In the genomic region with DNA sequence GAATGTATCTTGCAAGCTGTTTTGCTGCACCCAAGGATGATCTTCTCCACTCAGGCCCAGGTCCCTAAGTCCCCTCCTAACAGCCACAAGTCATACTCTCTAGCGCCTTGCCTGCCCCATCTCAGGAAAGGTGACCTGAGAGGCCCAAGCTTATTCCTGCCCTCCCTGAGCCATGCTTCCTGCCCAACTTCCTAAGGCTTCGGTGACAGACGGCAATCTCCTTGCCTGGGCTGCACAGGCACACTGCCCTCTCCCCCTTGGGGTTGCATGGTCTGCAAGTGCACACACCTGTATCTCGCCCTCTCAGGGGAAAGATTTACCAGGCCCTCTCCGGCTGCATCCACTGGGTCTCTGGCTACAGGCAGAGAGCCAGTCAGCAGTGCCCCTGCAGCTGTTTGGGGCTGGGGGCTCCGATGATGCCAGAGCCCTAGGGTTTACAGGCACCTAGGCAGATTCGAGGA, we compare ENCODE assay signal across 14 cellular contexts. TPM values are rescaled to one million over a fixed set of nuclear protein-coding genes. Genes with fewer than 3 reads are reported as not detected.
DNase-seq lines count a peak whose midpoint lies in the region; ATAC-seq, FAIRE-seq and TF ChIP-seq lines count a peak whose summit lies in the region.
"Had no signal": no experiment of that assay in that cellular context is flagged by ENCODE, and none has a peak within 500 bp of the region (broad histone marks: within the 10 kb centered on the region; RNA-seq: fewer than 3 reads in every experiment).

No MANE protein-coding gene starts in this region.

- ATAC-seq in IMR-90 (ENCODE audit: low read depth) (no peak), HepG2 (no peak), GM21526 (IDR thresholded peaks at IDR 0.05; ENCODE audit: low FRiP score, unreplicated experiment) (no peak), HG03457 (IDR thresholded peaks at IDR 0.05; ENCODE audit: unreplicated experiment) (no peak)

- H2AFZ ChIP-seq in IMR-90 (replicated peaks; ENCODE audit: low read length, poor library complexity) (no peak overlapping the region), mammary epithelial cell (ENCODE audit: low read depth, low read length) (no peak overlapping the region), HepG2 (ENCODE audit: low read length) (no peak overlapping the region)

- no peak for TF ChIP-seq EP300 in HepG2 (IDR thresholded peaks at IDR 0.05; ENCODE audit: low read depth in 2 of 2, low read length in 2 of 2)
- no peak for TF ChIP-seq EP300 in HepG2 (CRISPR knock-in tag; IDR thresholded peaks at IDR 0.05; ENCODE audit: borderline replicate concordance)
- TF ChIP-seq EP300 in suprapubic skin (IDR thresholded peaks at IDR 0.05), result no peak

- no peak overlapping the region for H3K4me3 Mint-ChIP-seq in mesothelial cell of epicardium
- H3K4me3 Mint-ChIP-seq: neural crest cell had no signal

- H3K4me1 ChIP-seq in IMR-90 (ENCODE audit: control insufficient read depth, insufficient read depth, low read length) (peaks cover 36% of the 10 kb centered on the region), mammary epithelial cell (ENCODE audit: insufficient read depth, low read length) (peaks cover 61% of the 10 kb centered on the region), HepG2 (ENCODE audit: insufficient read depth, low read length) (peaks cover 30% of the 10 kb centered on the region), suprapubic skin (peaks cover 81% of the 10 kb centered on the region)

- H3K27me3 ChIP-seq in IMR-90 (ENCODE audit: control insufficient read depth, insufficient read depth, low read length) (no peaks in the 10 kb centered on the region), mammary epithelial cell (ENCODE audit: insufficient read depth, low read length) (no peaks in the 10 kb centered on the region), HepG2 (ENCODE audit: control insufficient read depth in 1 of 2, insufficient read depth in 2 of 2, low read length in 2 of 2) (peaks cover 9 to 57% of the 10 kb centered on the region in 2 experiments; a peak in 3 of 5 replicates), suprapubic skin (no peaks in the 10 kb centered on the region)
- H3K27me3 ChIP-seq: SJSA1 had no signal

- H3K14ac ChIP-seq in IMR-90 (replicated peaks; ENCODE audit: low read depth, low read length), result no peak overlapping the region

- 90% methylated on average over 3 of the region's 7 CpGs; no CpG with 5 or more reads in 1 of the 2 experiments for WGBS in IMR-90 (ENCODE audit: extremely low coverage in 2 of 2, insufficient read length in 1 of 2), 2 experiments
- WGBS in mammary epithelial cell (ENCODE audit: low coverage, missing lambda C conversion rate), result 57% methylated on average over 7 of the region's 7 CpGs
- WGBS in HepG2 (ENCODE audit: low lambda C conversion rate), result 85% methylated on average over 5 of the region's 7 CpGs
- 48% methylated on average over 3 of the region's 7 CpGs for WGBS in suprapubic skin

- peak overlapping the region; percentile 40; the same call in 1 of the 2 replicates for H3K4ac ChIP-seq in IMR-90 (ENCODE audit: low read depth, low read length)

- no peak overlapping the region for H4K8ac ChIP-seq in IMR-90 (ENCODE audit: low read depth in 2 of 2, low read length in 2 of 2)

- POLR2A ChIA-PET in IMR-90 (lab: Charles Lee; ENCODE audit: unreplicated experiment), result no interaction called here
- POLR2A ChIA-PET in HepG2 (lab: Yijun Ruan, JAX), result no interaction called here

- peaks cover 43% of the 10 kb centered on the region for H3K4me1 Mint-ChIP-seq in mesothelial cell of epicardium

- peaks cover 62% of the 10 kb centered on the region for H3K79me2 ChIP-seq in mammary epithelial cell (ENCODE audit: insufficient read depth, low read length)
- H3K79me2 ChIP-seq in HepG2 (ENCODE audit: insufficient read depth, low read length), result no peaks in the 10 kb centered on the region

- dilution Hi-C loops in IMR-90 (cut with HindIII; ENCODE audit: low sequenced_read_pairs, unreplicated experiment) (no loop called here), mammary epithelial cell (cut with HindIII; ENCODE audit: low sequenced_read_pairs) (no loop called here)

- H3K56ac ChIP-seq in IMR-90 (ENCODE audit: extremely low read depth, insufficient read depth, low read length), result no peak overlapping the region

- no peak overlapping the region for H4K5ac ChIP-seq in IMR-90 (ENCODE audit: low read depth, low read length)

- H3K27ac ChIP-seq in IMR-90 (ENCODE audit: insufficient read depth, low read length) (no peak overlapping the region), mammary epithelial cell (ENCODE audit: insufficient read depth, low read depth, low read length) (peak overlapping the region; percentile 98), HepG2 (ENCODE audit: extremely low read length, insufficient read depth, low read length) (no peak overlapping the region), suprapubic skin (peak overlapping the region; percentile 99)
- H3K27ac ChIP-seq: SJSA1 had no signal

- H3K36me3 Mint-ChIP-seq in mesothelial cell of epicardium, result no peaks in the 10 kb centered on the region

- DNase-seq in IMR-90, result no peak
- DNase-seq in mammary epithelial cell, result no peak
- no peak for DNase-seq in HepG2 (ENCODE audit: low spot score)
- DNase-seq in suprapubic skin (ENCODE audit: low spot score in 2 of 2), result peak; percentile 69
- no peak for DNase-seq in mesothelial cell of epicardium (ENCODE audit: low spot score in 2 of 2, unreplicated experiment in 2 of 2)
- no peak for DNase-seq in DMS79 (lab: John Stamatoyannopoulos, UW)
- DNase-seq: activated naive CD4-positive, alpha-beta T cell treated with Interleukin-2 at 50 U/mL for 16 hours; MM.1S; NCI-H345; stimulated activated CD4-positive, alpha-beta T cell treated with anti-CD3 and anti-CD28 coated beads, Interleukin-2, amount 100 ng/mL, for 48 hours had no signal

- H3K4me3 ChIP-seq in IMR-90 (ENCODE audit: insufficient read depth, low read depth, low read length), result no peak overlapping the region
- H3K4me3 ChIP-seq in mammary epithelial cell (replicated peaks in 1 of 3; ENCODE audit: insufficient read depth in 1 of 3, low read depth in 2 of 3, low read length in 3 of 3), result peak overlapping the region; percentile 40 to 72 (median 70)
- no peak overlapping the region for H3K4me3 ChIP-seq in HepG2 (replicated peaks in 1 of 3; ENCODE audit: insufficient read depth in 1 of 3, low read depth in 2 of 3, low read length in 3 of 3)
- peak overlapping the region; percentile 74 for H3K4me3 ChIP-seq in suprapubic skin
- H3K4me3 ChIP-seq: SJSA1 had no signal

- TF ChIP-seq CTCF in IMR-90 (conservative IDR thresholded peaks at IDR 0.05; ENCODE audit: low read depth, low read length) (no peak), mammary epithelial cell (conservative IDR thresholded peaks at IDR 0.05 in 1 of 2, IDR thresholded peaks at IDR 0.05 in 1 of 2; ENCODE audit: extremely low read depth in 1 of 2, insufficient read depth in 1 of 2, low read depth in 1 of 2, low read length in 2 of 2) (no peak), HepG2 (CRISPR knock-in tag; IDR thresholded peaks at IDR 0.05) (no peak), suprapubic skin (IDR thresholded peaks at IDR 0.05) (no peak), mesothelial cell of epicardium (IDR thresholded peaks at IDR 0.05; ENCODE audit: unreplicated experiment) (no peak)

- no peak overlapping the region for H2BK20ac ChIP-seq in IMR-90 (ENCODE audit: low read depth, low read length)

- no peak for TF ChIP-seq POLR2A in IMR-90 (IDR thresholded peaks at IDR 0.05; ENCODE audit: low read depth, low read length)
- TF ChIP-seq POLR2A in HepG2 (IDR thresholded peaks at IDR 0.05; ENCODE audit: insufficient read depth in 1 of 2, low read depth in 2 of 2, low read length in 2 of 2), result no peak
- TF ChIP-seq POLR2A in suprapubic skin (IDR thresholded peaks at IDR 0.05), result no peak

- H3K9ac ChIP-seq in IMR-90 (ENCODE audit: low read depth, low read length) (no peak overlapping the region), mammary epithelial cell (ENCODE audit: insufficient read depth, low read length) (peak overlapping the region; percentile 96), HepG2 (ENCODE audit: insufficient read depth, low read depth, low read length) (no peak overlapping the region)

- H3K27ac Mint-ChIP-seq in mesothelial cell of epicardium, result no peak overlapping the region

- no peak overlapping the region for H3K4me2 ChIP-seq in IMR-90 (ENCODE audit: low read depth, low read length)
- H3K4me2 ChIP-seq in mammary epithelial cell (ENCODE audit: insufficient read depth, low read depth, low read length), result peak overlapping the region; percentile 97
- peak overlapping the region; percentile 67; the same call in 1 of the 2 replicates for H3K4me2 ChIP-seq in HepG2 (ENCODE audit: low read depth, low read length)

- no peak overlapping the region for H2BK5ac ChIP-seq in IMR-90 (ENCODE audit: low read depth, low read length, poor library complexity, severe bottlenecking)

- peaks cover 0 to 38% of the 10 kb centered on the region in 2 experiments; a peak in 3 of 4 replicates for H3K79me1 ChIP-seq in IMR-90 (ENCODE audit: low read depth in 1 of 2, low read length in 2 of 2)

- peaks cover 20% of the 10 kb centered on the region for H3K9me1 ChIP-seq in IMR-90 (ENCODE audit: insufficient read depth, low read length)

- peaks cover under 1% of the 10 kb centered on the region for H3K27me3 Mint-ChIP-seq in mesothelial cell of epicardium (ENCODE audit: low read depth)

- H3K36me3 ChIP-seq in IMR-90 (ENCODE audit: control insufficient read depth, insufficient read depth, low read length) (no peaks in the 10 kb centered on the region), mammary epithelial cell (ENCODE audit: insufficient read depth, low read length) (peaks cover 9% of the 10 kb centered on the region), HepG2 (replicated peaks in 1 of 2; ENCODE audit: control insufficient read depth in 1 of 2, insufficient read depth in 2 of 2, low read length in 2 of 2) (no peaks in the 10 kb centered on the region), suprapubic skin (no peaks in the 10 kb centered on the region)
- H3K36me3 ChIP-seq: SJSA1 had no signal

- CTCF ChIA-PET in IMR-90 (lab: Yijun Ruan, JAX), result interaction anchor here (1.6 kb wide), 1 partner anchor 10 kb away, joined by 3 read pairs; no protein-coding TSS in a partner anchor
- CTCF ChIA-PET in mammary epithelial cell (lab: Charles Lee; ENCODE audit: low non-redundant PET), result no interaction called here
- CTCF ChIA-PET in HepG2 (lab: Yijun Ruan, JAX; ENCODE audit: low intra/inter-chr PET ratio, low total read pairs), result interaction anchor here (2.6 kb wide), 1 partner anchor 28 kb away, joined by 26 read pairs; no protein-coding TSS in a partner anchor

- H4K91ac ChIP-seq in IMR-90 (ENCODE audit: insufficient read depth, low read depth, low read length), result peak overlapping the region; percentile 12; the same call in 1 of the 2 replicates

- H3K9me3 Mint-ChIP-seq in mesothelial cell of epicardium, result no peaks in the 10 kb centered on the region
- H3K9me3 Mint-ChIP-seq: neural crest cell had no signal

- H3K9me3 ChIP-seq in IMR-90 (ENCODE audit: control insufficient read depth, insufficient read depth, low read length), result no peaks in the 10 kb centered on the region
- H3K9me3 ChIP-seq in mammary epithelial cell (replicated peaks; ENCODE audit: insufficient read depth, low read length), result no peaks in the 10 kb centered on the region
- H3K9me3 ChIP-seq in HepG2 (ENCODE audit: low read length), result no peaks in the 10 kb centered on the region
- no peaks in the 10 kb centered on the region for H3K9me3 ChIP-seq in suprapubic skin
- H3K9me3 ChIP-seq: SJSA1 had no signal

- no peak overlapping the region for H2BK120ac ChIP-seq in IMR-90 (ENCODE audit: low read depth, low read length)

- intact Hi-C loops in IMR-90 (cut with micrococcal nuclease), result no loop called here
- intact Hi-C loops in mammary epithelial cell (cut with micrococcal nuclease), result no loop called here
- intact Hi-C loops in HepG2 (cut with micrococcal nuclease; ENCODE audit: unreplicated experiment), result no loop called here

- FAIRE-seq in HepG2 (lab: Jason Lieb, UNC), result no peak

- in situ Hi-C loops in IMR-90 (cut with MboI; ENCODE audit: low sequenced_read_pairs) (no loop called here), mammary epithelial cell (cut with MboI; ENCODE audit: low sequenced_read_pairs in 2 of 2) (no loop called here), HepG2 (cut with HindIII; ENCODE audit: extremely low pct_ligation_motif_present, low pct_unique_long_range_greater_than_20kb) (no loop called here)

- peak overlapping the region; percentile 7 for H2AK5ac ChIP-seq in IMR-90 (ENCODE audit: low read depth, low read length)

- H3K18ac ChIP-seq in IMR-90 (ENCODE audit: low read depth, low read length), result no peak overlapping the region

- no peak overlapping the region for H3K23ac ChIP-seq in IMR-90 (ENCODE audit: low read depth, low read length)

- BruUV-seq in IMR-90 (replicated peaks; lab: Mats Ljungman, UMichigan) (no TSS peak), mammary epithelial cell (replicated peaks; lab: Mats Ljungman, UMichigan) (no TSS peak), HepG2 (replicated peaks; lab: Mats Ljungman, UMichigan) (no TSS peak)

- H4K20me1 ChIP-seq in IMR-90 (ENCODE audit: insufficient read depth, low read length) (no peaks in the 10 kb centered on the region; the same call in 1 of the 2 replicates), mammary epithelial cell (ENCODE audit: insufficient read depth, low read length) (no peaks in the 10 kb centered on the region), HepG2 (ENCODE audit: insufficient read depth, low read length) (no peaks in the 10 kb centered on the region)

- TF ChIP-seq RAD21 in IMR-90 (IDR thresholded peaks at IDR 0.05; ENCODE audit: low read length) (no peak), HepG2 (CRISPR knock-in tag; IDR thresholded peaks at IDR 0.05) (no peak)

- peak overlapping the region; percentile 98 for H2AK9ac ChIP-seq in IMR-90 (replicated peaks; ENCODE audit: low read depth, low read length, poor library complexity)

- no peak overlapping the region for H2BK15ac ChIP-seq in IMR-90 (ENCODE audit: low read depth, low read length)

RNA-seq across cellular contexts. Expression of gene ADIRF, which starts 0.8 kb away (rescaled TPM):
- total RNA-seq in IMR-90 (2012; rRNA removed), result 2.3 and 2.5 TPM in 2 replicates
- polyA plus RNA-seq in IMR-90 (2012; rRNA removed), result 7.2 and 12.4 TPM in 2 replicates
- polyA plus RNA-seq in IMR-90 (2012; cell fraction: cytosol; rRNA removed), result 4.7 and 10.7 TPM in 2 replicates
- polyA plus RNA-seq in IMR-90 (2012; cell fraction: nucleus; rRNA removed; ENCODE audit: low replicate concordance), result 1.4 and 1.5 TPM in 2 replicates
- total RNA-seq in mammary epithelial cell, result 100 to 1,000 TPM in 1 of 2 donors, 10 to 100 TPM in 1; 57.0 to 247 TPM
- 517 TPM for polyA plus RNA-seq in mammary epithelial cell
- polyA minus RNA-seq in mammary epithelial cell, result 39.5 TPM
- 0.40 and 0.44 TPM in 2 replicates for total RNA-seq in HepG2 (2016; rRNA removed; fragmentation: Illumina TruSeq; extraction: Trizol)
- not detected in 2 replicates for total RNA-seq in HepG2 (2016; cell fraction: cytosol; rRNA removed; fragmentation: Illumina TruSeq; extraction: Trizol; ENCODE audit: low read depth)
- 0.17 TPM in 1 of 2 replicates, not detected in the other for total RNA-seq in HepG2 (2016; cell fraction: insoluble cytoplasmic fraction; rRNA removed; fragmentation: Illumina TruSeq; extraction: Trizol)
- 0.41 TPM in 1 of 2 replicates, not detected in the other for total RNA-seq in HepG2 (2016; cell fraction: membrane; rRNA removed; fragmentation: Illumina TruSeq; extraction: Trizol)
- not detected in 2 replicates for total RNA-seq in HepG2 (2016; cell fraction: nucleus; rRNA removed; fragmentation: Illumina TruSeq; extraction: Trizol)
- 0.13 TPM in 1 of 2 replicates, not detected in the other for polyA plus RNA-seq in HepG2 (2011; rRNA removed)
- 0.13 TPM in 1 of 2 replicates, not detected in the other for polyA plus RNA-seq in HepG2 (2011; cell fraction: cytosol; rRNA removed)
- not detected in 2 replicates for polyA plus RNA-seq in HepG2 (2011; cell fraction: nucleus; rRNA removed)
- polyA plus RNA-seq in HepG2 (2012), result not detected in 2 replicates
- 0.27 and 0.36 TPM in 2 replicates for polyA plus RNA-seq in HepG2 (2016; cell fraction: cytosol; fragmentation: Illumina TruSeq; extraction: Trizol; ENCODE audit: low read depth)
- polyA plus RNA-seq in HepG2 (2016; cell fraction: insoluble cytoplasmic fraction; fragmentation: Illumina TruSeq; extraction: Trizol; ENCODE audit: low read depth), result not detected in 2 replicates
- 0.62 and 1.4 TPM in 2 replicates for polyA plus RNA-seq in HepG2 (2016; cell fraction: membrane; fragmentation: Illumina TruSeq; extraction: Trizol; ENCODE audit: low read depth)
- polyA plus RNA-seq in HepG2 (2016; cell fraction: nucleus; fragmentation: Illumina TruSeq; extraction: Trizol; ENCODE audit: insufficient read depth, low read depth), result not detected in 2 replicates
- not detected in 2 replicates for polyA minus RNA-seq in HepG2 (2011; rRNA and poly(A)+ RNA removed; ENCODE audit: low replicate concordance)
- polyA minus RNA-seq in HepG2 (2011; cell fraction: cytosol; rRNA and poly(A)+ RNA removed), result not detected in 2 replicates
- not detected in 2 replicates for polyA minus RNA-seq in HepG2 (2011; cell fraction: nucleus; rRNA and poly(A)+ RNA removed)
- 100 to 1,000 TPM in 2 of 4 donors, 10 to 100 TPM in 2; 79.1 to 131 (median 104) TPM for total RNA-seq in suprapubic skin
- total RNA-seq in mesothelial cell of epicardium, result 0.29 TPM in 1 of 3 replicates, not detected in the others
- total RNA-seq: neural crest cell, SJSA1 had no signal

RNA-seq across cellular contexts. Expression of gene SNCG, which starts 9.1 kb away (rescaled TPM):
- total RNA-seq in IMR-90 (2012; rRNA removed) (10.6 and 11.9 TPM in 2 replicates), mammary epithelial cell (10 to 100 TPM; 25.7 to 54.0 TPM), HepG2 (2016; rRNA removed; fragmentation: Illumina TruSeq; extraction: Trizol) (0.22 TPM in 1 of 2 replicates, not detected in the other), suprapubic skin (10 to 100 TPM; 20.7 to 27.1 (median 24.6) TPM), mesothelial cell of epicardium (92.0 to 104 TPM (median 98.5 TPM) in 3 replicates)
- polyA plus RNA-seq in IMR-90 (2012; rRNA removed) (17.9 and 19.0 TPM in 2 replicates), mammary epithelial cell (101 TPM), HepG2 (2011; rRNA removed) (0.86 and 0.91 TPM in 2 replicates)
- 19.4 and 24.5 TPM in 2 replicates for polyA plus RNA-seq in IMR-90 (2012; cell fraction: cytosol; rRNA removed)
- 12.2 and 13.8 TPM in 2 replicates for polyA plus RNA-seq in IMR-90 (2012; cell fraction: nucleus; rRNA removed; ENCODE audit: low replicate concordance)
- polyA minus RNA-seq in mammary epithelial cell, result 31.4 TPM
- total RNA-seq in HepG2 (2016; cell fraction: cytosol; rRNA removed; fragmentation: Illumina TruSeq; extraction: Trizol; ENCODE audit: low read depth), result not detected in 2 replicates
- total RNA-seq in HepG2 (2016; cell fraction: insoluble cytoplasmic fraction; rRNA removed; fragmentation: Illumina TruSeq; extraction: Trizol), result not detected in 2 replicates
- total RNA-seq in HepG2 (2016; cell fraction: membrane; rRNA removed; fragmentation: Illumina TruSeq; extraction: Trizol), result not detected in 2 replicates
- total RNA-seq in HepG2 (2016; cell fraction: nucleus; rRNA removed; fragmentation: Illumina TruSeq; extraction: Trizol), result not detected in 2 replicates
- polyA plus RNA-seq in HepG2 (2011; cell fraction: cytosol; rRNA removed), result 1.1 and 1.8 TPM in 2 replicates
- 1.2 and 1.8 TPM in 2 replicates for polyA plus RNA-seq in HepG2 (2011; cell fraction: nucleus; rRNA removed)
- polyA plus RNA-seq in HepG2 (2012), result 0.32 TPM in 1 of 2 replicates, not detected in the other
- 0.33 and 0.71 TPM in 2 replicates for polyA plus RNA-seq in HepG2 (2016; cell fraction: cytosol; fragmentation: Illumina TruSeq; extraction: Trizol; ENCODE audit: low read depth)
- not detected in 2 replicates for polyA plus RNA-seq in HepG2 (2016; cell fraction: insoluble cytoplasmic fraction; fragmentation: Illumina TruSeq; extraction: Trizol; ENCODE audit: low read depth)
- polyA plus RNA-seq in HepG2 (2016; cell fraction: membrane; fragmentation: Illumina TruSeq; extraction: Trizol; ENCODE audit: low read depth), result 0.30 and 0.38 TPM in 2 replicates
- not detected in 2 replicates for polyA plus RNA-seq in HepG2 (2016; cell fraction: nucleus; fragmentation: Illumina TruSeq; extraction: Trizol; ENCODE audit: insufficient read depth, low read depth)
- 0.56 and 4.7 TPM in 2 replicates for polyA minus RNA-seq in HepG2 (2011; rRNA and poly(A)+ RNA removed; ENCODE audit: low replicate concordance)
- polyA minus RNA-seq in HepG2 (2011; cell fraction: cytosol; rRNA and poly(A)+ RNA removed), result 0.79 and 1.4 TPM in 2 replicates
- polyA minus RNA-seq in HepG2 (2011; cell fraction: nucleus; rRNA and poly(A)+ RNA removed), result not detected in 2 replicates

RNA-seq across cellular contexts. Expression of gene MMRN2, which starts 10.1 kb away (rescaled TPM):
- total RNA-seq in IMR-90 (2012; rRNA removed) (0.56 and 1.8 TPM in 2 replicates), mammary epithelial cell (10 to 100 TPM in 1 of 2 donors, 1 to 10 TPM in 1; 8.5 to 13.7 TPM), HepG2 (2016; rRNA removed; fragmentation: Illumina TruSeq; extraction: Trizol) (0.04 TPM in 1 of 2 replicates, not detected in the other), suprapubic skin (10 to 100 TPM; 23.1 to 77.6 (median 40.7) TPM), mesothelial cell of epicardium (6.5 to 9.8 TPM (median 7.2 TPM) in 3 replicates)
- polyA plus RNA-seq in IMR-90 (2012; rRNA removed) (1.0 and 1.6 TPM in 2 replicates), mammary epithelial cell (11.6 TPM), HepG2 (2011; rRNA removed) (0.03 TPM in 1 of 2 replicates, not detected in the other)
- polyA plus RNA-seq in IMR-90 (2012; cell fraction: cytosol; rRNA removed), result 0.40 and 0.51 TPM in 2 replicates
- 3.8 and 4.2 TPM in 2 replicates for polyA plus RNA-seq in IMR-90 (2012; cell fraction: nucleus; rRNA removed; ENCODE audit: low replicate concordance)
- polyA minus RNA-seq in mammary epithelial cell, result 5.4 TPM
- not detected in 2 replicates for total RNA-seq in HepG2 (2016; cell fraction: cytosol; rRNA removed; fragmentation: Illumina TruSeq; extraction: Trizol; ENCODE audit: low read depth)
- total RNA-seq in HepG2 (2016; cell fraction: insoluble cytoplasmic fraction; rRNA removed; fragmentation: Illumina TruSeq; extraction: Trizol), result not detected in 2 replicates
- not detected in 2 replicates for total RNA-seq in HepG2 (2016; cell fraction: membrane; rRNA removed; fragmentation: Illumina TruSeq; extraction: Trizol)
- not detected in 2 replicates for total RNA-seq in HepG2 (2016; cell fraction: nucleus; rRNA removed; fragmentation: Illumina TruSeq; extraction: Trizol)
- polyA plus RNA-seq in HepG2 (2011; cell fraction: cytosol; rRNA removed), result 0.01 and 0.04 TPM in 2 replicates
- polyA plus RNA-seq in HepG2 (2011; cell fraction: nucleus; rRNA removed), result 0.07 and 0.13 TPM in 2 replicates
- 0.19 and 0.20 TPM in 2 replicates for polyA plus RNA-seq in HepG2 (2012)
- not detected in 2 replicates for polyA plus RNA-seq in HepG2 (2016; cell fraction: cytosol; fragmentation: Illumina TruSeq; extraction: Trizol; ENCODE audit: low read depth)
- not detected in 2 replicates for polyA plus RNA-seq in HepG2 (2016; cell fraction: insoluble cytoplasmic fraction; fragmentation: Illumina TruSeq; extraction: Trizol; ENCODE audit: low read depth)
- polyA plus RNA-seq in HepG2 (2016; cell fraction: membrane; fragmentation: Illumina TruSeq; extraction: Trizol; ENCODE audit: low read depth), result 0.07 TPM in 1 of 2 replicates, not detected in the other
- polyA plus RNA-seq in HepG2 (2016; cell fraction: nucleus; fragmentation: Illumina TruSeq; extraction: Trizol; ENCODE audit: insufficient read depth, low read depth), result not detected in 2 replicates
- 0.04 and 0.70 TPM in 2 replicates for polyA minus RNA-seq in HepG2 (2011; rRNA and poly(A)+ RNA removed; ENCODE audit: low replicate concordance)
- not detected in 2 replicates for polyA minus RNA-seq in HepG2 (2011; cell fraction: cytosol; rRNA and poly(A)+ RNA removed)
- polyA minus RNA-seq in HepG2 (2011; cell fraction: nucleus; rRNA and poly(A)+ RNA removed), result not detected in 2 replicates

RNA-seq across cellular contexts. Expression of gene FAM25A, which starts 52.6 kb away (rescaled TPM):
- not detected in 2 replicates for total RNA-seq in IMR-90 (2012; rRNA removed)
- polyA plus RNA-seq in IMR-90 (2012; rRNA removed), result not detected in 2 replicates
- 5.6 TPM in 1 of 2 replicates, not detected in the other for polyA plus RNA-seq in IMR-90 (2012; cell fraction: cytosol; rRNA removed)
- polyA plus RNA-seq in IMR-90 (2012; cell fraction: nucleus; rRNA removed; ENCODE audit: low replicate concordance), result not detected in 2 replicates
- 1 to 10 TPM in 1 of 2 donors, not detected in 1; 4.1 TPM for total RNA-seq in mammary epithelial cell
- 5.8 TPM for polyA plus RNA-seq in mammary epithelial cell
- not detected for polyA minus RNA-seq in mammary epithelial cell
- not detected in 2 replicates for total RNA-seq in HepG2 (2016; rRNA removed; fragmentation: Illumina TruSeq; extraction: Trizol)
- not detected in 2 replicates for total RNA-seq in HepG2 (2016; cell fraction: cytosol; rRNA removed; fragmentation: Illumina TruSeq; extraction: Trizol; ENCODE audit: low read depth)
- not detected in 2 replicates for total RNA-seq in HepG2 (2016; cell fraction: insoluble cytoplasmic fraction; rRNA removed; fragmentation: Illumina TruSeq; extraction: Trizol)
- total RNA-seq in HepG2 (2016; cell fraction: membrane; rRNA removed; fragmentation: Illumina TruSeq; extraction: Trizol), result not detected in 2 replicates
- total RNA-seq in HepG2 (2016; cell fraction: nucleus; rRNA removed; fragmentation: Illumina TruSeq; extraction: Trizol), result not detected in 2 replicates
- polyA plus RNA-seq in HepG2 (2011; rRNA removed), result not detected in 2 replicates
- polyA plus RNA-seq in HepG2 (2011; cell fraction: cytosol; rRNA removed), result not detected in 2 replicates
- polyA plus RNA-seq in HepG2 (2011; cell fraction: nucleus; rRNA removed), result not detected in 2 replicates
- polyA plus RNA-seq in HepG2 (2012), result not detected in 2 replicates
- not detected in 2 replicates for polyA plus RNA-seq in HepG2 (2016; cell fraction: cytosol; fragmentation: Illumina TruSeq; extraction: Trizol; ENCODE audit: low read depth)
- not detected in 2 replicates for polyA plus RNA-seq in HepG2 (2016; cell fraction: insoluble cytoplasmic fraction; fragmentation: Illumina TruSeq; extraction: Trizol; ENCODE audit: low read depth)
- polyA plus RNA-seq in HepG2 (2016; cell fraction: membrane; fragmentation: Illumina TruSeq; extraction: Trizol; ENCODE audit: low read depth), result not detected in 2 replicates
- not detected in 2 replicates for polyA plus RNA-seq in HepG2 (2016; cell fraction: nucleus; fragmentation: Illumina TruSeq; extraction: Trizol; ENCODE audit: insufficient read depth, low read depth)
- polyA minus RNA-seq in HepG2 (2011; rRNA and poly(A)+ RNA removed; ENCODE audit: low replicate concordance), result not detected in 2 replicates
- not detected in 2 replicates for polyA minus RNA-seq in HepG2 (2011; cell fraction: cytosol; rRNA and poly(A)+ RNA removed)
- not detected in 2 replicates for polyA minus RNA-seq in HepG2 (2011; cell fraction: nucleus; rRNA and poly(A)+ RNA removed)
- total RNA-seq in suprapubic skin, result 100 to 1,000 TPM; 178 to 699 (median 512) TPM
- not detected in 3 replicates for total RNA-seq in mesothelial cell of epicardium
- total RNA-seq: neural crest cell, SJSA1 had no signal

Comparison
In these comparisons a context has a peak if more than half of its experiments do, and no peak if none do; other contexts are left out.
1. DNase-seq: peak in suprapubic skin (2 of 2); none in IMR-90 (single experiment), mammary epithelial cell (single experiment), HepG2 (single experiment), mesothelial cell of epicardium (0 of 2) and DMS79 (single experiment).
2. H3K27ac ChIP-seq: peak in mammary epithelial cell (single experiment) and suprapubic skin (single experiment); none in IMR-90 (single experiment) and HepG2 (single experiment).
3. H3K4me3 ChIP-seq: peak in mammary epithelial cell (3 of 3) and suprapubic skin (single experiment); none in IMR-90 (single experiment) and HepG2 (0 of 3).
4. RNA of gene ADIRF, which starts 0.8 kb away (total RNA-seq): 57.0 to 247 TPM in mammary epithelial cell and 79.1 to 131 TPM in suprapubic skin; 2.3 to 2.5 TPM in IMR-90, 0.17 to 0.44 TPM in HepG2 and 0.29 TPM in mesothelial cell of epicardium; every median in the first group is over 10 times any median in the second.